In genomic region chr6:140907235-140907634, GRCh38 we compare ENCODE assay signal across 30 cellular contexts.
"Had no signal": no experiment of that assay in that cellular context is flagged by ENCODE, and none has a peak within 500 bp of the region (broad histone marks: within the 10 kb centered on the region; RNA-seq: fewer than 3 reads in every experiment).

No MANE protein-coding gene starts in this region.

- H3K36me3 ChIP-seq: colonic mucosa, gastrocnemius medialis, ovary, sigmoid colon, suprapubic skin, transverse colon, vagina had no signal

- DNase-seq: central memory CD4-positive, alpha-beta T cell; colonic mucosa; effector CD8-positive, alpha-beta T cell; endodermal cell; foreskin fibroblast; gastrocnemius medialis; glutamatergic neuron; hypothalamus; immature natural killer cell; islet precursor cell; kidney glomerular epithelial cell; left colon; naive thymus-derived CD8-positive, alpha-beta T cell; nephron progenitor cell; occipital lobe; ovary; retina; sigmoid colon; stimulated activated CD4-positive, alpha-beta T cell treated with anti-CD3 and anti-CD28 coated beads, Interleukin-4, amount 100 ng/mL, for 4 hours; stimulated activated naive CD4-positive, alpha-beta T cell; stimulated activated naive CD8-positive, alpha-beta T cell treated with anti-CD3 and anti-CD28 coated beads, Interleukin-15, amount 100 ng/mL, for 72 hours; transverse colon had no signal

- H3K27ac ChIP-seq: colonic mucosa, epithelial cell of prostate, gastrocnemius medialis, ovary, sigmoid colon, suprapubic skin, transverse colon, vagina had no signal

- H3K36me3 Mint-ChIP-seq: immature natural killer cell; memory B cell; mesothelial cell of epicardium; naive thymus-derived CD8-positive, alpha-beta T cell had no signal

- H3K9me3 ChIP-seq: colonic mucosa, gastrocnemius medialis, ovary, sigmoid colon, suprapubic skin, transverse colon, vagina had no signal

- H3K9me3 Mint-ChIP-seq: memory B cell; nephron progenitor cell; stimulated activated naive CD8-positive, alpha-beta T cell treated with anti-CD3 and anti-CD28 coated beads, Interleukin-15, amount 100 ng/mL, for 72 hours had no signal

- H3K27ac Mint-ChIP-seq: dendritic cell treated with granulocyte-macrophage colony-stimulating factor and Interleukin-4, amounts not matched to agents 40 ng/mL and 50 ng/mL, for 4 days; endodermal cell; immature natural killer cell; memory B cell; mesothelial cell of epicardium; naive thymus-derived CD8-positive, alpha-beta T cell; nephron progenitor cell; stimulated activated naive CD8-positive, alpha-beta T cell treated with anti-CD3 and anti-CD28 coated beads, Interleukin-15, amount 100 ng/mL, for 72 hours had no signal

- H3K4me3 Mint-ChIP-seq: dendritic cell treated with granulocyte-macrophage colony-stimulating factor and Interleukin-4, amounts not matched to agents 40 ng/mL and 50 ng/mL, for 4 days; endodermal cell; immature natural killer cell; memory B cell; mesothelial cell of epicardium; naive thymus-derived CD8-positive, alpha-beta T cell; nephron progenitor cell; stimulated activated naive CD8-positive, alpha-beta T cell treated with anti-CD3 and anti-CD28 coated beads, Interleukin-15, amount 100 ng/mL, for 72 hours had no signal

- H3K4me1 Mint-ChIP-seq: endodermal cell; immature natural killer cell; memory B cell; naive thymus-derived CD8-positive, alpha-beta T cell; stimulated activated naive CD8-positive, alpha-beta T cell treated with anti-CD3 and anti-CD28 coated beads, Interleukin-15, amount 100 ng/mL, for 72 hours had no signal

- H3K4me3 ChIP-seq: colonic mucosa, gastrocnemius medialis, lung, ovary, sigmoid colon, suprapubic skin, transverse colon, vagina had no signal

- H3K4me1 ChIP-seq: colonic mucosa, gastrocnemius medialis, sigmoid colon, suprapubic skin, transverse colon, vagina had no signal

- ATAC-seq: esophagus mucosa; gastrocnemius medialis; left colon; naive thymus-derived CD8-positive, alpha-beta T cell had no signal

- H3K27me3 ChIP-seq: colonic mucosa, gastrocnemius medialis, ovary, sigmoid colon, suprapubic skin, transverse colon, vagina had no signal
